ENCODE assay signal across 4 cellular contexts in genomic region chr2:179045602-179046001, GRCh38. TPM values are rescaled to one million over a fixed set of nuclear protein-coding genes. Genes with fewer than 3 reads are reported as not detected.
"Had no signal": no experiment of that assay in that cellular context is flagged by ENCODE, and none has a peak within 500 bp of the region (broad histone marks: within the 10 kb centered on the region; RNA-seq: fewer than 3 reads in every experiment).

No MANE protein-coding gene starts in this region.

RNA-seq across cellular contexts. Expression of gene CCDC141, which starts 4.3 kb away (rescaled TPM):
- total RNA-seq: chondrocyte, IMR-90, PC-9, SK-MEL-5 had no signal
- polyA plus RNA-seq: IMR-90 had no signal
